Comparison of ENCODE assay signal across 1 cellular context in the genomic region with DNA sequence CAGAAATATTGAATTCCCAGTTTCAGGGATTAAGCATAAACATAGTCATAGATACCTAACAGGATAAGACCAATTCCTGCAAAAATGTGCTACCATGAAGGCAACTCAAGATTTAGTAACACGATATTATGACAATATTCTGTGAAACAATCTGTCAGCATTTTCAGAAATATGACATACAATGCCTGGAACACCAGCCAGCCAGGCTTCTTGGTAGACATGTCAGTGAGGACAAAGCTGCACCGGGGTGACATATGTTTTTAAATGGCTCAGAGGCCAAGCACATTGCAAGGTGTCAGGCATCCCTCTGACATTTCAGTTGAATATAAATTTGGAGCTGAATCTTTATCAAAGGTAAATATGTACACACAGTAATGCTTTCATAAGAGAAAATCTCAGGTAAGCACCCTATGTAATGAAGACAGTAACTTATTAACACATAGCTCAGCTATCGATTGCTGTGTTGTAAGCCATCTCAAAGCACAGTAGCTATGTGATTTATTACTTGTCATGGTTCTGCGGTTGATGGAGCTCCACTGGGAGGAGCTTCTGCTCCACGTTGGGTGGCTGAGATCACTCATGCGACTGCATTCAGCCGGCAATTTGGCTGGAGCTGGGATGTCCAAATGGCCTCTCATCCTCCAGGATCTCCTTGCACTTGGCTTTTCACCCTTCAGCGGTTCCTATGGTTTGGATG.
TF ChIP-seq lines count a peak whose summit lies in the region.

No MANE protein-coding gene starts in this region.

TF ChIP-seq in HepG2, 621 proteins besides CTCF, POLR2A, EP300 and RAD21 (continued from another document and continues in another):
- TF ChIP-seq SNAPC4 (CRISPR knock-in tag; IDR thresholded peaks at IDR 0.05): no peak
- no peak for TF ChIP-seq BCLAF1 (IDR thresholded peaks at IDR 0.05)
- no peak for TF ChIP-seq ETS1 (CRISPR knock-in tag; IDR thresholded peaks at IDR 0.05)
- TF ChIP-seq ZNF205 (CRISPR knock-in tag; IDR thresholded peaks at IDR 0.05): 0 out of 2 replicates have a peak, but pooled peaks have one; percentile 46
- no peak for TF ChIP-seq SRSF4 (IDR thresholded peaks at IDR 0.05; ENCODE audit: low read depth, low read length, poor library complexity, severe bottlenecking)
- TF ChIP-seq PRPF4 (IDR thresholded peaks at IDR 0.05; ENCODE audit: low read depth, low read length, poor library complexity, severe bottlenecking): no peak
- no peak for TF ChIP-seq ZBTB7B (CRISPR knock-in tag; IDR thresholded peaks at IDR 0.05)
- 0 out of 2 replicates have a peak, but pooled peaks have one; percentile 8 for TF ChIP-seq FOXA3 (CRISPR knock-in tag; IDR thresholded peaks at IDR 0.05)
- TF ChIP-seq ATAD3A (CRISPR knock-in tag; IDR thresholded peaks at IDR 0.05): no peak
- no peak for TF ChIP-seq JARID2 (CRISPR knock-in tag; IDR thresholded peaks at IDR 0.05; ENCODE audit: insufficient replicate concordance)
- no peak for TF ChIP-seq FOXK2 (IDR thresholded peaks at IDR 0.05)
- no peak for TF ChIP-seq ZNF501 (CRISPR knock-in tag; IDR thresholded peaks at IDR 0.05)
- TF ChIP-seq ZNF816 (CRISPR knock-in tag; IDR thresholded peaks at IDR 0.05; ENCODE audit: borderline replicate concordance): no peak
- TF ChIP-seq FOXM1 (CRISPR knock-in tag; IDR thresholded peaks at IDR 0.05): no peak
- TF ChIP-seq ASH2L (IDR thresholded peaks at IDR 0.05; ENCODE audit: insufficient read length, low read depth, low read length): no peak
- TF ChIP-seq RORA (CRISPR knock-in tag; IDR thresholded peaks at IDR 0.05): no peak
- 0 out of 2 replicates have a peak, but pooled peaks have one; percentile 19 for TF ChIP-seq GATAD2A (CRISPR knock-in tag; IDR thresholded peaks at IDR 0.05)
- no peak for TF ChIP-seq ISL2 (CRISPR knock-in tag; IDR thresholded peaks at IDR 0.05)
- no peak for TF ChIP-seq ZNF235 (CRISPR knock-in tag; IDR thresholded peaks at IDR 0.05; ENCODE audit: borderline replicate concordance)
- TF ChIP-seq HOXA9 (CRISPR knock-in tag; IDR thresholded peaks at IDR 0.05; ENCODE audit: borderline replicate concordance): peak; percentile 89
- no peak for TF ChIP-seq ZNF710 (CRISPR knock-in tag; IDR thresholded peaks at IDR 0.05; ENCODE audit: borderline replicate concordance)
- TF ChIP-seq ARID2 (CRISPR knock-in tag; IDR thresholded peaks at IDR 0.05; ENCODE audit: borderline replicate concordance): no peak
- TF ChIP-seq NFE2L1 (CRISPR knock-in tag; IDR thresholded peaks at IDR 0.05; ENCODE audit: borderline replicate concordance): no peak
- TF ChIP-seq KLF11 (CRISPR knock-in tag; IDR thresholded peaks at IDR 0.05): no peak
- no peak for TF ChIP-seq LCORL (IDR thresholded peaks at IDR 0.05)
- no peak for TF ChIP-seq LCORL (CRISPR knock-in tag; IDR thresholded peaks at IDR 0.05)
- TF ChIP-seq REL (CRISPR knock-in tag; conservative IDR thresholded peaks at IDR 0.05): no peak
- no peak for TF ChIP-seq SIX1 (CRISPR knock-in tag; IDR thresholded peaks at IDR 0.05; ENCODE audit: borderline replicate concordance)
- no peak for TF ChIP-seq ELK4 (CRISPR knock-in tag; IDR thresholded peaks at IDR 0.05; ENCODE audit: borderline replicate concordance)
- peak; percentile 83 for TF ChIP-seq ONECUT2 (CRISPR knock-in tag; IDR thresholded peaks at IDR 0.05)
- TF ChIP-seq, protein P1, sequence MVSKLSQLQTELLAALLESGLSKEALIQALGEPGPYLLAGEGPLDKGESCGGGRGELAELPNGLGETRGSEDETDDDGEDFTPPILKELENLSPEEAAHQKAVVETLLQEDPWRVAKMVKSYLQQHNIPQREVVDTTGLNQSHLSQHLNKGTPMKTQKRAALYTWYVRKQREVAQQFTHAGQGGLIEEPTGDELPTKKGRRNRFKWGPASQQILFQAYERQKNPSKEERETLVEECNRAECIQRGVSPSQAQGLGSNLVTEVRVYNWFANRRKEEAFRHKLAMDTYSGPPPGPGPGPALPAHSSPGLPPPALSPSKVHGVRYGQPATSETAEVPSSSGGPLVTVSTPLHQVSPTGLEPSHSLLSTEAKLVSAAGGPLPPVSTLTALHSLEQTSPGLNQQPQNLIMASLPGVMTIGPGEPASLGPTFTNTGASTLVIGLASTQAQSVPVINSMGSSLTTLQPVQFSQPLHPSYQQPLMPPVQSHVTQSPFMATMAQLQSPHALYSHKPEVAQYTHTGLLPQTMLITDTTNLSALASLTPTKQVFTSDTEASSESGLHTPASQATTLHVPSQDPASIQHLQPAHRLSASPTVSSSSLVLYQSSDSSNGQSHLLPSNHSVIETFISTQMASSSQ (IDR thresholded peaks at IDR 0.05; ENCODE audit: low read depth): peak; percentile 60; the same call in 1 of the 2 replicates
- TF ChIP-seq, protein P1 (CRISPR knock-in tag; IDR thresholded peaks at IDR 0.05; ENCODE audit: borderline replicate concordance): no peak
- TF ChIP-seq JUN (CRISPR knock-in tag; IDR thresholded peaks at IDR 0.05): no peak
- TF ChIP-seq NBN (conservative IDR thresholded peaks at IDR 0.05): no peak
- no peak for TF ChIP-seq KDM6A (CRISPR knock-in tag; IDR thresholded peaks at IDR 0.05; ENCODE audit: low read depth)
- no peak for TF ChIP-seq ZNF367 (CRISPR knock-in tag; IDR thresholded peaks at IDR 0.05; ENCODE audit: borderline replicate concordance)
- TF ChIP-seq PAX8 (CRISPR knock-in tag; IDR thresholded peaks at IDR 0.05; ENCODE audit: borderline replicate concordance): no peak
- TF ChIP-seq TBX3 (IDR thresholded peaks at IDR 0.05; ENCODE audit: borderline replicate concordance): no peak
